Comparison of ENCODE assay signal across 10 cellular contexts in genomic region chr1:67792756-67793475, GRCh38. TPM values are rescaled to one million over a fixed set of nuclear protein-coding genes. Genes with fewer than 3 reads are reported as not detected.
A peak's percentile ranks its signal among the peaks of the same experiment; 100 is the strongest.
DNase-seq lines count a peak whose midpoint lies in the region; ATAC-seq, FAIRE-seq and TF ChIP-seq lines count a peak whose summit lies in the region.
"Had no signal": no experiment of that assay in that cellular context is flagged by ENCODE, and none has a peak within 500 bp of the region (broad histone marks: within the 10 kb centered on the region; RNA-seq: fewer than 3 reads in every experiment).

No MANE protein-coding gene starts in this region.

- H3K27ac ChIP-seq in esophagus muscularis mucosa (replicated peaks in 1 of 4) (peak overlapping the region; percentile 55 to 74 (median 72)), parathyroid adenoma (peak overlapping the region; percentile 19)

- TF ChIP-seq EP300 in esophagus muscularis mucosa (IDR thresholded peaks at IDR 0.05), result no peak

- H3K4me2 ChIP-seq in parathyroid adenoma (ENCODE audit: low read length), result no peak overlapping the region

- peaks cover 56% of the 10 kb centered on the region for H3K79me2 ChIP-seq in parathyroid adenoma

- TF ChIP-seq CTCF in esophagus muscularis mucosa (IDR thresholded peaks at IDR 0.05) (no peak), parathyroid adenoma (IDR thresholded peaks at IDR 0.05) (no peak), GM13977 (IDR thresholded peaks at IDR 0.05; ENCODE audit: extremely low read depth, insufficient read depth, missing control alignments) (no peak)

- DNase-seq in Ammon's horn (ENCODE audit: low spot score) (peak; percentile 43), RCC 7860 (ENCODE audit: low spot score) (peak; percentile 39), esophagus muscularis mucosa (ENCODE audit: extremely low spot score) (no peak), GM13977 (ENCODE audit: low spot score) (no peak)
- DNase-seq: NCI-H2029 treated with DMSO at 0.1 percent for 48 hours had no signal

- no peak for TF ChIP-seq POLR2A in esophagus muscularis mucosa (IDR thresholded peaks at IDR 0.05; ENCODE audit: low read depth)

- in situ Hi-C loops in GM13977 (cut with MboI; ENCODE audit: low pct_unique_long_range_greater_than_20kb, low sequenced_read_pairs, unreplicated experiment), result no loop called here

- H3K36me3 ChIP-seq in esophagus muscularis mucosa (no peaks in the 10 kb centered on the region), parathyroid adenoma (ENCODE audit: control insufficient read depth, insufficient read depth, low read length) (no peaks in the 10 kb centered on the region)

- H3K9ac ChIP-seq in parathyroid adenoma, result no peak overlapping the region

- peak; percentile 86 for FAIRE-seq in RCC 7860 (lab: Jason Lieb, UNC)
- FAIRE-seq: TTC549 had no signal

- ATAC-seq in HG02623 (IDR thresholded peaks at IDR 0.05; ENCODE audit: unreplicated experiment), result no peak
- ATAC-seq in HG03159 (IDR thresholded peaks at IDR 0.05; ENCODE audit: unreplicated experiment), result no peak
- ATAC-seq in HG02610 (IDR thresholded peaks at IDR 0.05; ENCODE audit: unreplicated experiment), result no peak

- WGBS in esophagus muscularis mucosa, result 17% methylated on average over 1 of the region's 1 CpG

- intact Hi-C loops in esophagus muscularis mucosa (cut with DNase I), result no loop called here

- no peak overlapping the region for H2AFZ ChIP-seq in parathyroid adenoma

- H3K27me3 ChIP-seq in esophagus muscularis mucosa (no peaks in the 10 kb centered on the region), parathyroid adenoma (ENCODE audit: control insufficient read depth, insufficient read depth, low read length) (no peaks in the 10 kb centered on the region)

- H3K4me3 ChIP-seq in esophagus muscularis mucosa (no peak overlapping the region), parathyroid adenoma (ENCODE audit: low read depth, low read length) (no peak overlapping the region)

- peaks cover 37 to 84% (median 81%) of the 10 kb centered on the region in 4 donors for H3K4me1 ChIP-seq in esophagus muscularis mucosa
- H3K4me1 ChIP-seq in parathyroid adenoma, result peaks cover 27% of the 10 kb centered on the region

- H3K9me3 ChIP-seq in esophagus muscularis mucosa, result no peaks in the 10 kb centered on the region
- H3K9me3 ChIP-seq in parathyroid adenoma (ENCODE audit: control insufficient read depth, low read length), result no peaks in the 10 kb centered on the region

RNA-seq across cellular contexts. Expression of gene GNG12, which starts 40.4 kb away (rescaled TPM):
- 100 to 1,000 TPM; 108 to 118 (median 111) TPM for total RNA-seq in esophagus muscularis mucosa

Comparison
In these comparisons a context has a peak if more than half of its experiments do, and no peak if none do; other contexts are left out.
1. DNase-seq: peak in Ammon's horn (single experiment) and RCC 7860 (single experiment); none in esophagus muscularis mucosa (single experiment) and GM13977 (single experiment).